Comparison of ENCODE assay signal across 8 cellular contexts in the genomic region with DNA sequence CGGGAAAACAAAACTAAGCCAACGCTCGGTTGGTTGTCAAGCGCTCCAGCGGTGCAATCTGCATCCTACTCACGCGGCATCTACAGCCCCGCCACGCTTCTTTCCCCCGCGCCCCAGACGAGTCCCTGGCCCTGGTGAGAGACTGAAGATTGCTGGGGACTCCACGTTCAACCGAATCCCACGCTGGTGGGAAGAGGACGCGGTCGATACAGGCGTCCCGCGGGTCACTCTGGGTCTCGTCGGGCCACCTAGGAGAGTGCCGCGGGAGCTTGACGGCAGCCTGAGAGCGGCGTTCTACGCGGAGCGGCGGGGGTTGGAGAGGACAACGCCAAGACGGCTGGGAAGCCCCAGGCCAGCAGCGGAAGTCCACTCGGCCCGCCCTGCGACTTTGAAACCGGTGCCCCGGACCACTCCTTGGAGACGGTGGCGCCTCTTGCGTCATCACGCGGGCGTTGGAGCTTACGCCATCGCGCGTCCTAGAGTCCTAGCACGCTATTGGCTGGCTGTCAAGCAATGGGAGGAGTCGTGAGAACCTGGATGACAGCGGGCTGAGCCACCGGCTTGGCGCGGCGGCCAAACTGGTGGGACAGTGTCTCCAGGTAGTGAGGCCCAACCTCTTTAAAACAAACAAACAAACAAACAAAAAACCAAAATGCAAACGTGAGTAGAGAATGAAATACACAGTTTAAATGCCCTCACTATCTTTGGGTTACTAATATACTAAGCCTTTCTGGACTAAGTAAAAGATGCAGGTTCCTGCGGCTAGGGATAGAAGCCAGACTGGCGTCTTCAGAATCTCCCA. TPM values are rescaled to one million over a fixed set of nuclear protein-coding genes. Genes with fewer than 3 reads are reported as not detected.
DNase-seq lines count a peak whose midpoint lies in the region; ATAC-seq and TF ChIP-seq lines count a peak whose summit lies in the region.

A gene (minus strand): TSS at position 367 of the 802 bp plus-strand sequence. CDS start 436 bp downstream, outside the sequence.

- DNase-seq in BJ (ENCODE audit: low read depth) (peak; percentile 86), NCI-H526 treated with DMSO at 0.1 percent for 48 hours (lab: John Stamatoyannopoulos, UW) (peak; percentile 90), coronary artery (ENCODE audit: low spot score) (peak; percentile 99), left colon (peak; percentile 99)
- peak; percentile 99 for DNase-seq in activated CD4-positive, alpha-beta T cell treated with anti-CD3 and anti-CD28 coated beads, Interleukin-2, amount 10 ng/mL, durations not matched to agents 24 days and 14 days
- peak; percentile 97 for DNase-seq in stimulated activated CD4-positive, alpha-beta T cell treated with anti-CD3 and anti-CD28 coated beads, Interleukin-1b, Interleukin-23, amount 100 ng/mL, for 48 hours

- H3K27ac Mint-ChIP-seq in activated CD4-positive, alpha-beta T cell treated with anti-CD3 and anti-CD28 coated beads, Interleukin-2, amount 10 ng/mL, durations not matched to agents 24 days and 14 days: peak within 1 kb of the TSS; percentile 31

- peak within 1 kb of the TSS; percentile 61 for H3K4me3 ChIP-seq in BJ (ENCODE audit: low read depth, low read length)
- H3K4me3 ChIP-seq in coronary artery: peak within 1 kb of the TSS; percentile 92

- CTCF ChIA-PET in BJ (lab: Yijun Ruan, JAX): interaction anchor here (0.6 to 1.5 kb wide), 3 partner anchors 11 to 655 kb away, joined by 3 to 4 read pairs (median 3); no protein-coding TSS in a partner anchor

- H3K36me3 ChIP-seq in BJ (ENCODE audit: control insufficient read depth, insufficient read depth, low read length): no peaks in the 10 kb centered on the region

- no peaks in the 10 kb centered on the region for H3K27me3 Mint-ChIP-seq in activated CD4-positive, alpha-beta T cell treated with anti-CD3 and anti-CD28 coated beads, Interleukin-2, amount 10 ng/mL, durations not matched to agents 24 days and 14 days

- peaks cover 6% of the 10 kb centered on the region for H3K36me3 Mint-ChIP-seq in activated CD4-positive, alpha-beta T cell treated with anti-CD3 and anti-CD28 coated beads, Interleukin-2, amount 10 ng/mL, durations not matched to agents 24 days and 14 days (ENCODE audit: low read depth)

- ATAC-seq in GM19324 (IDR thresholded peaks at IDR 0.05; ENCODE audit: low FRiP score, unreplicated experiment): peak; percentile 98
- ATAC-seq in HG03469 (IDR thresholded peaks at IDR 0.05; ENCODE audit: unreplicated experiment): peak; percentile 93
- ATAC-seq in left colon: peak; percentile 96

- intact Hi-C loops in activated CD4-positive, alpha-beta T cell treated with anti-CD3 and anti-CD28 coated beads, Interleukin-2, amount 10 ng/mL, durations not matched to agents 24 days and 14 days (cut with micrococcal nuclease): loop anchor here (1.0 to 10.0 kb wide), 6 partner anchors 47 to 1213 kb away; a partner anchor contains a TSS
- intact Hi-C loops in left colon (cut with DNase I, micrococcal nuclease): no loop called here

- peak within 1 kb of the TSS; percentile 85 to 98 for H3K27ac ChIP-seq in coronary artery

- H3K27me3 ChIP-seq in BJ (ENCODE audit: control insufficient read depth, insufficient read depth, low read length): no peaks in the 10 kb centered on the region

- TF ChIP-seq CTCF in BJ (IDR thresholded peaks at IDR 0.05; ENCODE audit: insufficient read depth, low read depth, low read length) (no peak), coronary artery (IDR thresholded peaks at IDR 0.05) (no peak)

- POLR2A ChIA-PET in BJ (lab: Charles Lee): interaction anchor here (0.6 kb wide), 1 partner anchor 750 kb away, joined by 24 read pairs; no protein-coding TSS in a partner anchor

- H3K9me3 Mint-ChIP-seq in activated CD4-positive, alpha-beta T cell treated with anti-CD3 and anti-CD28 coated beads, Interleukin-2, amount 10 ng/mL, durations not matched to agents 24 days and 14 days: no peaks in the 10 kb centered on the region

- H3K4me1 Mint-ChIP-seq in activated CD4-positive, alpha-beta T cell treated with anti-CD3 and anti-CD28 coated beads, Interleukin-2, amount 10 ng/mL, durations not matched to agents 24 days and 14 days: peaks cover 42% of the 10 kb centered on the region

- H3K4me3 Mint-ChIP-seq in activated CD4-positive, alpha-beta T cell treated with anti-CD3 and anti-CD28 coated beads, Interleukin-2, amount 10 ng/mL, durations not matched to agents 24 days and 14 days: peak within 1 kb of the TSS; percentile 53

RNA-seq across cellular contexts. Expression of the gene that starts here (rescaled TPM):
- polyA plus RNA-seq in BJ (2011; rRNA removed): 3.1 and 5.1 TPM in 2 replicates
- 7.2 and 8.3 TPM in 2 replicates for polyA minus RNA-seq in BJ (2011; rRNA and poly(A)+ RNA removed)
- 24.2 and 25.4 TPM in 2 replicates for total RNA-seq in activated CD4-positive, alpha-beta T cell treated with anti-CD3 and anti-CD28 coated beads, Interleukin-2, amount 10 ng/mL, durations not matched to agents 24 days and 14 days
- 10 to 100 TPM; 11.0 to 13.6 TPM for total RNA-seq in left colon

Comparison
In these comparisons a context has a peak if more than half of its experiments do, and no peak if none do; other contexts are left out.
1. Peak in every context shown above with its lines: DNase-seq, ATAC-seq, H3K4me3 ChIP-seq and H3K27ac ChIP-seq.